Comparison of ENCODE assay signal across 1 cellular context in the genomic region with DNA sequence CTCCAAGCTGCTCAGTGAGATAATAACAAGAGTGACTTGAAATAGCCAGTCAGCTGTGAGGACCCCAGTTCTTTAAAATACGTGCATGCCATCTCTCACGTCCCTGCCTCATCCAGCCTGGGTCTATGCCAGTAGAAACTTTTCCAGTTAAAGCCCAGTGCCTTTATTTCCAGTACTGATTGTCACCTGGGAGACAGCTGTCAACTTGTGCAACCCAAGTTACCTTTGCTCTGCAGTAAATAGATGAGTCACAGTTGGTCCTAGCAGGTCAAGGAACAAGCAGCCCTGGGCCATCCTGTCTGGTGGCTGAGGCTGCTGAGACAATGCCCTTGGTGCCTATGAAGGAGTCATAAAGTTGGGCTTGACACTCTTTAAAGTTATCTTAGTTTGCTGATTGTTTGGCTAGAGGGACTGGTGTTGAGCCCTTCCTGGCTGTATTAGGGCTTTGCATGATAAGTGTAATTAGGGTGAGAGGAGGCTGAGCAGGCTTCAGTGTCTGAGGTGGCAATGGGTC.
TF ChIP-seq lines count a peak whose summit lies in the region.

No MANE protein-coding gene starts in this region.

TF ChIP-seq in HepG2, 621 proteins besides CTCF, POLR2A, EP300 and RAD21 (continued from another document and continues in another):
- TF ChIP-seq, protein P1, sequence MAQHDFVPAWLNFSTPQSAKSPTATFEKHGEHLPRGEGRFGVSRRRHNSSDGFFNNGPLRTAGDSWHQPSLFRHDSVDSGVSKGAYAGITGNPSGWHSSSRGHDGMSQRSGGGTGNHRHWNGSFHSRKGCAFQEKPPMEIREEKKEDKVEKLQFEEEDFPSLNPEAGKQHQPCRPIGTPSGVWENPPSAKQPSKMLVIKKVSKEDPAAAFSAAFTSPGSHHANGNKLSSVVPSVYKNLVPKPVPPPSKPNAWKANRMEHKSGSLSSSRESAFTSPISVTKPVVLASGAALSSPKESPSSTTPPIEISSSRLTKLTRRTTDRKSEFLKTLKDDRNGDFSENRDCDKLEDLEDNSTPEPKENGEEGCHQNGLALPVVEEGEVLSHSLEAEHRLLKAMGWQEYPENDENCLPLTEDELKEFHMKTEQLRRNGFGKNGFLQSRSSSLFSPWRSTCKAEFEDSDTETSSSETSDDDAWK (CRISPR knock-in tag; IDR thresholded peaks at IDR 0.05), result no peak
- no peak for TF ChIP-seq ZNF766 (CRISPR knock-in tag; IDR thresholded peaks at IDR 0.05; ENCODE audit: borderline replicate concordance)
- no peak for TF ChIP-seq FOXC1 (CRISPR knock-in tag; IDR thresholded peaks at IDR 0.05; ENCODE audit: borderline replicate concordance)
- TF ChIP-seq, protein P2, sequence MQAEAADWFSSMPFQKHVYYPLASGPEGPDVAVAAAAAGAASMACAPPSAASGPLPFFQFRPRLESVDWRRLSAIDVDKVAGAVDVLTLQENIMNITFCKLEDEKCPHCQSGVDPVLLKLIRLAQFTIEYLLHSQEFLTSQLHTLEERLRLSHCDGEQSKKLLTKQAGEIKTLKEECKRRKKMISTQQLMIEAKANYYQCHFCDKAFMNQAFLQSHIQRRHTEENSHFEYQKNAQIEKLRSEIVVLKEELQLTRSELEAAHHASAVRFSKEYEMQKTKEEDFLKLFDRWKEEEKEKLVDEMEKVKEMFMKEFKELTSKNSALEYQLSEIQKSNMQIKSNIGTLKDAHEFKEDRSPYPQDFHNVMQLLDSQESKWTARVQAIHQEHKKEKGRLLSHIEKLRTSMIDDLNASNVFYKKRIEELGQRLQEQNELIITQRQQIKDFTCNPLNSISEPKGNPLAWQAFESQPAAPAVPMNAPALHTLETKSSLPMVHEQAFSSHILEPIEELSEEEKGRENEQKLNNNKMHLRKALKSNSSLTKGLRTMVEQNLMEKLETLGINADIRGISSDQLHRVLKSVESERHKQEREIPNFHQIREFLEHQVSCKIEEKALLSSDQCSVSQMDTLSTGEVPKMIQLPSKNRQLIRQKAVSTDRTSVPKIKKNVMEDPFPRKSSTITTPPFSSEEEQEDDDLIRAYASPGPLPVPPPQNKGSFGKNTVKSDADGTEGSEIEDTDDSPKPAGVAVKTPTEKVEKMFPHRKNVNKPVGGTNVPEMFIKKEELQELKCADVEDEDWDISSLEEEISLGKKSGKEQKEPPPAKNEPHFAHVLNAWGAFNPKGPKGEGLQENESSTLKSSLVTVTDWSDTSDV (CRISPR knock-in tag; IDR thresholded peaks at IDR 0.05), result no peak
- TF ChIP-seq REL (CRISPR knock-in tag; conservative IDR thresholded peaks at IDR 0.05), result no peak
- TF ChIP-seq, protein P3, sequence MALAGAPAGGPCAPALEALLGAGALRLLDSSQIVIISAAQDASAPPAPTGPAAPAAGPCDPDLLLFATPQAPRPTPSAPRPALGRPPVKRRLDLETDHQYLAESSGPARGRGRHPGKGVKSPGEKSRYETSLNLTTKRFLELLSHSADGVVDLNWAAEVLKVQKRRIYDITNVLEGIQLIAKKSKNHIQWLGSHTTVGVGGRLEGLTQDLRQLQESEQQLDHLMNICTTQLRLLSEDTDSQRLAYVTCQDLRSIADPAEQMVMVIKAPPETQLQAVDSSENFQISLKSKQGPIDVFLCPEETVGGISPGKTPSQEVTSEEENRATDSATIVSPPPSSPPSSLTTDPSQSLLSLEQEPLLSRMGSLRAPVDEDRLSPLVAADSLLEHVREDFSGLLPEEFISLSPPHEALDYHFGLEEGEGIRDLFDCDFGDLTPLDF (CRISPR knock-in tag; IDR thresholded peaks at IDR 0.05), result no peak
- no peak for TF ChIP-seq ATF7 (IDR thresholded peaks at IDR 0.05)
- TF ChIP-seq ATF7 (CRISPR knock-in tag; IDR thresholded peaks at IDR 0.05), result no peak
- TF ChIP-seq HNF4G (IDR thresholded peaks at IDR 0.05; ENCODE audit: borderline replicate concordance, low read depth, low read length), result peak; percentile 62; the same call in 1 of the 2 replicates
- TF ChIP-seq HNF4G (CRISPR knock-in tag; IDR thresholded peaks at IDR 0.05; ENCODE audit: borderline replicate concordance, low read depth), result no peak
- no peak for TF ChIP-seq U2AF2 (IDR thresholded peaks at IDR 0.05; ENCODE audit: low read depth, low read length)
- TF ChIP-seq, protein P4, sequence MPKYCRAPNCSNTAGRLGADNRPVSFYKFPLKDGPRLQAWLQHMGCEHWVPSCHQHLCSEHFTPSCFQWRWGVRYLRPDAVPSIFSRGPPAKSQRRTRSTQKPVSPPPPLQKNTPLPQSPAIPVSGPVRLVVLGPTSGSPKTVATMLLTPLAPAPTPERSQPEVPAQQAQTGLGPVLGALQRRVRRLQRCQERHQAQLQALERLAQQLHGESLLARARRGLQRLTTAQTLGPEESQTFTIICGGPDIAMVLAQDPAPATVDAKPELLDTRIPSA (CRISPR knock-in tag; IDR thresholded peaks at IDR 0.05; ENCODE audit: borderline replicate concordance), result no peak
- TF ChIP-seq ZNF383 (CRISPR knock-in tag; IDR thresholded peaks at IDR 0.05; ENCODE audit: borderline replicate concordance), result no peak
- no peak for TF ChIP-seq ZNF12 (CRISPR knock-in tag; IDR thresholded peaks at IDR 0.05)
- TF ChIP-seq TARDBP (CRISPR knock-in tag; IDR thresholded peaks at IDR 0.05), result no peak
- TF ChIP-seq TBX2 (CRISPR knock-in tag; IDR thresholded peaks at IDR 0.05; ENCODE audit: borderline replicate concordance), result 0 out of 2 replicates have a peak, but pooled peaks have one; percentile 35
- TF ChIP-seq, protein P5, sequence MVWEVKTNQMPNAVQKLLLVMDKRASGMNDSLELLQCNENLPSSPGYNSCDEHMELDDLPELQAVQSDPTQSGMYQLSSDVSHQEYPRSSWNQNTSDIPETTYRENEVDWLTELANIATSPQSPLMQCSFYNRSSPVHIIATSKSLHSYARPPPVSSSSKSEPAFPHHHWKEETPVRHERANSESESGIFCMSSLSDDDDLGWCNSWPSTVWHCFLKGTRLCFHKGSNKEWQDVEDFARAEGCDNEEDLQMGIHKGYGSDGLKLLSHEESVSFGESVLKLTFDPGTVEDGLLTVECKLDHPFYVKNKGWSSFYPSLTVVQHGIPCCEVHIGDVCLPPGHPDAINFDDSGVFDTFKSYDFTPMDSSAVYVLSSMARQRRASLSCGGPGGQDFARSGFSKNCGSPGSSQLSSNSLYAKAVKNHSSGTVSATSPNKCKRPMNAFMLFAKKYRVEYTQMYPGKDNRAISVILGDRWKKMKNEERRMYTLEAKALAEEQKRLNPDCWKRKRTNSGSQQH (CRISPR knock-in tag; IDR thresholded peaks at IDR 0.05; ENCODE audit: low read depth), result peak; percentile 57; the same call in 1 of the 2 replicates
- TF ChIP-seq IRF9 (CRISPR knock-in tag; IDR thresholded peaks at IDR 0.05; ENCODE audit: borderline replicate concordance), result no peak
- no peak for TF ChIP-seq ZNF274 (CRISPR knock-in tag; IDR thresholded peaks at IDR 0.05)
- no peak for TF ChIP-seq NCOA5 (CRISPR knock-in tag; IDR thresholded peaks at IDR 0.05)
- TF ChIP-seq ZNF280B (CRISPR knock-in tag; IDR thresholded peaks at IDR 0.05; ENCODE audit: borderline replicate concordance), result no peak
- TF ChIP-seq, protein P6, sequence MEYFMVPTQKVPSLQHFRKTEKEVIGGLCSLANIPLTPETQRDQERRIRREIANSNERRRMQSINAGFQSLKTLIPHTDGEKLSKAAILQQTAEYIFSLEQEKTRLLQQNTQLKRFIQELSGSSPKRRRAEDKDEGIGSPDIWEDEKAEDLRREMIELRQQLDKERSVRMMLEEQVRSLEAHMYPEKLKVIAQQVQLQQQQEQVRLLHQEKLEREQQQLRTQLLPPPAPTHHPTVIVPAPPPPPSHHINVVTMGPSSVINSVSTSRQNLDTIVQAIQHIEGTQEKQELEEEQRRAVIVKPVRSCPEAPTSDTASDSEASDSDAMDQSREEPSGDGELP (IDR thresholded peaks at IDR 0.05; ENCODE audit: borderline replicate concordance, low read depth), result peak; percentile 81; the same call in 1 of the 2 replicates
- TF ChIP-seq HINFP (CRISPR knock-in tag; IDR thresholded peaks at IDR 0.05; ENCODE audit: low read depth), result no peak
- TF ChIP-seq RARA (CRISPR knock-in tag; IDR thresholded peaks at IDR 0.05), result peak; percentile 81
- TF ChIP-seq THYN1 (CRISPR knock-in tag; IDR thresholded peaks at IDR 0.05; ENCODE audit: borderline replicate concordance, low read depth), result no peak
- no peak for TF ChIP-seq NRL (CRISPR knock-in tag; IDR thresholded peaks at IDR 0.05; ENCODE audit: borderline replicate concordance)
- TF ChIP-seq ADNP (CRISPR knock-in tag; IDR thresholded peaks at IDR 0.05), result no peak
- TF ChIP-seq ONECUT2 (CRISPR knock-in tag; IDR thresholded peaks at IDR 0.05), result no peak
- no peak for TF ChIP-seq TCF12 (IDR thresholded peaks at IDR 0.05)
- TF ChIP-seq TCF12 (CRISPR knock-in tag; IDR thresholded peaks at IDR 0.05), result no peak
- no peak for TF ChIP-seq HOXA7 (CRISPR knock-in tag; IDR thresholded peaks at IDR 0.05)
- TF ChIP-seq, protein P7, sequence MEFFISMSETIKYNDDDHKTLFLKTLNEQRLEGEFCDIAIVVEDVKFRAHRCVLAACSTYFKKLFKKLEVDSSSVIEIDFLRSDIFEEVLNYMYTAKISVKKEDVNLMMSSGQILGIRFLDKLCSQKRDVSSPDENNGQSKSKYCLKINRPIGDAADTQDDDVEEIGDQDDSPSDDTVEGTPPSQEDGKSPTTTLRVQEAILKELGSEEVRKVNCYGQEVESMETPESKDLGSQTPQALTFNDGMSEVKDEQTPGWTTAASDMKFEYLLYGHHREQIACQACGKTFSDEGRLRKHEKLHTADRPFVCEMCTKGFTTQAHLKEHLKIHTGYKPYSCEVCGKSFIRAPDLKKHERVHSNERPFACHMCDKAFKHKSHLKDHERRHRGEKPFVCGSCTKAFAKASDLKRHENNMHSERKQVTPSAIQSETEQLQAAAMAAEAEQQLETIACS (CRISPR knock-in tag; IDR thresholded peaks at IDR 0.05), result no peak
- no peak for TF ChIP-seq SYNCRIP (IDR thresholded peaks at IDR 0.05; ENCODE audit: insufficient read depth, low read depth, low read length)
- TF ChIP-seq ZNF572 (CRISPR knock-in tag; IDR thresholded peaks at IDR 0.05), result no peak
- no peak for TF ChIP-seq ZNF205 (CRISPR knock-in tag; IDR thresholded peaks at IDR 0.05)
- no peak for TF ChIP-seq ELF4 (CRISPR knock-in tag; IDR thresholded peaks at IDR 0.05; ENCODE audit: borderline replicate concordance)
- no peak for TF ChIP-seq MXD1 (CRISPR knock-in tag; IDR thresholded peaks at IDR 0.05)
- TF ChIP-seq SALL2 (CRISPR knock-in tag; IDR thresholded peaks at IDR 0.05), result no peak
- no peak for TF ChIP-seq RFXANK (CRISPR knock-in tag; IDR thresholded peaks at IDR 0.05)
- no peak for TF ChIP-seq ZNF451 (CRISPR knock-in tag; IDR thresholded peaks at IDR 0.05)
- no peak for TF ChIP-seq HOXA9 (CRISPR knock-in tag; IDR thresholded peaks at IDR 0.05; ENCODE audit: borderline replicate concordance)
- peak; percentile 70 for TF ChIP-seq SKI (IDR thresholded peaks at IDR 0.05; ENCODE audit: partially characterized antibody)
- TF ChIP-seq SP1 (IDR thresholded peaks at IDR 0.05), result no peak
- no peak for TF ChIP-seq SP1 (CRISPR knock-in tag; IDR thresholded peaks at IDR 0.05)
- TF ChIP-seq REST (IDR thresholded peaks at IDR 0.05; ENCODE audit: borderline replicate concordance in 1 of 2, low read depth in 1 of 2, low read length in 2 of 2), result no peak
- TF ChIP-seq CBFB (CRISPR knock-in tag; IDR thresholded peaks at IDR 0.05), result no peak
